8 cellular contexts compared by ENCODE assay signal in the genomic region with DNA sequence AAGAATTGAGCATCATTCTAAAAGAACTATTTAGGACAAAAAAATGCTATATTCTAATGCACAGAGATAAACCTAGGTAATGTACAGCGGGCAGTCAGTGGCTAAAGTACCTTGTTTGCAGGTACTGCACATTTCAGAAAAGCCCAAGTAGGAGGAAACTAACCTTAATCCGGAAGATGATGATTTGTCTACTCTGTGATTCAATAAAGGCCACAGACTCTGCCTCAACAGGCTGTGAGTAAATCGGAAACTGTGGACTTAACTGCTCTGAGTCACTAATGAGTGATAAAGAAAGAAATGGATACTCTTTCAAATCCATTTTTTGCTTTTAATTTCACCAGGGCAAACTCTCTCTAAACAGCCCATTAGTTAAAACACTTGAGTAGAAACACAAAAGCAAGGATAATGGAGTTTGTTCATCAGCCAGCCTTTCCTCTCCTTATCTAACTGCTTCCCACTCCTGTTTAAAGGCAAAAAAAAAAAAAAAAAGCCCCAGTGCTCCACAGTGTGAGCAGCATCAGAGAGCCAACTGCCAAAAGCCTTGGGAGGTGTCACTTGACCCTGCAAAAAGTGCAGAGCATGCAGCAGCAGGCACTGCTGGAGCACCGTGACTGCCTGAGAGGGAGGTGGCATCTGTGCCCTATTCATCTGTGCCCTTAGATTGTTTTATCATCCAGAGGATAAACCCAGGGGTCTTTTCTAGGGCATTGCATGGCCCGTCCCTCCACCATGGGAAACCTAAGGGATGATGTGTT.
DNase-seq lines count a peak whose midpoint lies in the region; ATAC-seq, FAIRE-seq and TF ChIP-seq lines count a peak whose summit lies in the region.

No MANE protein-coding gene starts in this region.

- no peak for DNase-seq in natural killer cell treated with Interleukin-12 subunit alpha and Interleukin-12 subunit beta and Interleukin-15 and Interleukin-18, amount 100 ng/mL, for 72 hours (ENCODE audit: low spot score)
- no peak for DNase-seq in natural killer cell
- no peak for DNase-seq in RWPE2 (ENCODE audit: low spot score)
- DNase-seq in T-helper 17 cell: no peak
- no peak for DNase-seq in small intestine
- no peak for DNase-seq in activated CD4-positive, alpha-beta T cell treated with anti-CD3 and anti-CD28 coated beads, Interleukin-2, amount 50 U/mL, for 48 hours
- DNase-seq in amygdala (lab: John Stamatoyannopoulos, UW): no peak

- H3K9me3 ChIP-seq in RWPE2 (ENCODE audit: severe bottlenecking) (no peaks in the 10 kb centered on the region), T-helper 17 cell (ENCODE audit: control insufficient read depth, low read length, poor library complexity, severe bottlenecking) (no peaks in the 10 kb centered on the region), small intestine (ENCODE audit: control insufficient read depth, low read depth) (no peaks in the 10 kb centered on the region)

- no peaks in the 10 kb centered on the region for H3K9me3 Mint-ChIP-seq in natural killer cell treated with Interleukin-12 subunit alpha and Interleukin-12 subunit beta and Interleukin-15 and Interleukin-18, amount 100 ng/mL, for 72 hours
- H3K9me3 Mint-ChIP-seq in natural killer cell: no peaks in the 10 kb centered on the region

- H3K27me3 ChIP-seq in RWPE2 (ENCODE audit: insufficient read depth, poor library complexity, severe bottlenecking) (no peaks in the 10 kb centered on the region), small intestine (ENCODE audit: control insufficient read depth in 2 of 2, insufficient read depth in 2 of 2, low read length in 2 of 2) (peaks cover 0 to 7% of the 10 kb centered on the region in 2 donors)

- H3K4me3 Mint-ChIP-seq in natural killer cell treated with Interleukin-12 subunit alpha and Interleukin-12 subunit beta and Interleukin-15 and Interleukin-18, amount 100 ng/mL, for 72 hours: peak overlapping the region; percentile 50
- H3K4me3 Mint-ChIP-seq in natural killer cell: no peak overlapping the region
- H3K4me3 Mint-ChIP-seq in T-helper 17 cell: no peak overlapping the region

- 39 to 60% (median 50%) methylated on average over 5 of the region's 5 CpGs for WGBS in small intestine, 3 donors

- peaks cover 7 to 20% of the 10 kb centered on the region in 2 donors for H3K4me1 Mint-ChIP-seq in natural killer cell treated with Interleukin-12 subunit alpha and Interleukin-12 subunit beta and Interleukin-15 and Interleukin-18, amount 100 ng/mL, for 72 hours (ENCODE audit: low read depth in 2 of 2)
- H3K4me1 Mint-ChIP-seq in natural killer cell (no peaks in the 10 kb centered on the region), T-helper 17 cell (no peaks in the 10 kb centered on the region)

- H3K36me3 ChIP-seq in RWPE2 (ENCODE audit: low read depth): no peaks in the 10 kb centered on the region
- H3K36me3 ChIP-seq in small intestine (ENCODE audit: control insufficient read depth in 2 of 2, insufficient read depth in 2 of 2, low read length in 2 of 2): no peaks in the 10 kb centered on the region

- TF ChIP-seq CTCF in natural killer cell (IDR thresholded peaks at IDR 0.05): no peak
- no peak for TF ChIP-seq CTCF in RWPE2 (IDR thresholded peaks at IDR 0.05; ENCODE audit: poor library complexity, severe bottlenecking)

- H3K27me3 Mint-ChIP-seq in natural killer cell treated with Interleukin-12 subunit alpha and Interleukin-12 subunit beta and Interleukin-15 and Interleukin-18, amount 100 ng/mL, for 72 hours: peaks cover 18 to 43% of the 10 kb centered on the region in 2 donors
- H3K27me3 Mint-ChIP-seq in natural killer cell (ENCODE audit: low read depth in 2 of 2) (peaks cover 9 to 11% of the 10 kb centered on the region in 2 donors), T-helper 17 cell (peaks cover 63% of the 10 kb centered on the region)

- H3K36me3 Mint-ChIP-seq in natural killer cell treated with Interleukin-12 subunit alpha and Interleukin-12 subunit beta and Interleukin-15 and Interleukin-18, amount 100 ng/mL, for 72 hours: no peaks in the 10 kb centered on the region
- H3K36me3 Mint-ChIP-seq in natural killer cell: no peaks in the 10 kb centered on the region
- no peaks in the 10 kb centered on the region for H3K36me3 Mint-ChIP-seq in T-helper 17 cell (ENCODE audit: low read depth)

- intact Hi-C loops in natural killer cell (cut with micrococcal nuclease): no loop called here

- no peak for FAIRE-seq in small intestine (lab: Jason Lieb, UNC)

- ATAC-seq in natural killer cell treated with Interleukin-12 subunit alpha and Interleukin-12 subunit beta and Interleukin-15 and Interleukin-18, amount 100 ng/mL, for 72 hours: peak; percentile 83 to 87
- ATAC-seq in natural killer cell: no peak
- peak; percentile 92 for ATAC-seq in HG03097 (IDR thresholded peaks at IDR 0.05; ENCODE audit: low FRiP score, unreplicated experiment)
- peak; percentile 87 for ATAC-seq in RWPE2 (ENCODE audit: low read depth)
- ATAC-seq in T-helper 17 cell: no peak

- H3K27ac ChIP-seq in RWPE2 (ENCODE audit: poor library complexity, severe bottlenecking): peak overlapping the region; percentile 87
- no peak overlapping the region for H3K27ac ChIP-seq in small intestine (ENCODE audit: low read depth in 1 of 2, low read length in 1 of 2)

- H3K4me1 ChIP-seq in RWPE2 (ENCODE audit: insufficient read depth, poor library complexity, severe bottlenecking) (peaks cover 49% of the 10 kb centered on the region), small intestine (ENCODE audit: control insufficient read depth in 2 of 2, insufficient read depth in 1 of 2, low read depth in 1 of 2, low read length in 1 of 2) (no peaks in the 10 kb centered on the region)

- peak overlapping the region in 1 of 2 donors; percentile 17 for H3K27ac Mint-ChIP-seq in natural killer cell treated with Interleukin-12 subunit alpha and Interleukin-12 subunit beta and Interleukin-15 and Interleukin-18, amount 100 ng/mL, for 72 hours
- H3K27ac Mint-ChIP-seq in natural killer cell: no peak overlapping the region
- H3K27ac Mint-ChIP-seq in T-helper 17 cell: no peak overlapping the region

- H3K4me3 ChIP-seq in RWPE2 (ENCODE audit: severe bottlenecking): no peak overlapping the region
- no peak overlapping the region for H3K4me3 ChIP-seq in small intestine (ENCODE audit: low read depth in 1 of 2, low read length in 2 of 2)

Comparison
In these comparisons a context has a peak if more than half of its experiments do, and no peak if none do; other contexts are left out.
1. ATAC-seq: peak in natural killer cell treated with Interleukin-12 subunit alpha and Interleukin-12 subunit beta and Interleukin-15 and Interleukin-18, amount 100 ng/mL, for 72 hours (2 of 2), HG03097 (single experiment) and RWPE2 (single experiment); none in natural killer cell (0 of 3) and T-helper 17 cell (single experiment).